Comparison of ENCODE assay signal across 20 cellular contexts in genomic region chr11:60932605-60933346, GRCh38. TPM values are rescaled to one million over a fixed set of nuclear protein-coding genes. Genes with fewer than 3 reads are reported as not detected.
DNase-seq lines count a peak whose midpoint lies in the region; ATAC-seq and TF ChIP-seq lines count a peak whose summit lies in the region.
"Had no signal": no experiment of that assay in that cellular context is flagged by ENCODE, and none has a peak within 500 bp of the region (broad histone marks: within the 10 kb centered on the region; RNA-seq: fewer than 3 reads in every experiment).

No MANE protein-coding gene starts in this region.

- no peak for ATAC-seq in GM18517 (IDR thresholded peaks at IDR 0.05; ENCODE audit: unreplicated experiment)
- ATAC-seq: pancreas had no signal

- H3K9me3 ChIP-seq in adipocyte (ENCODE audit: control insufficient read depth, low read length) (no peaks in the 10 kb centered on the region), breast epithelium (no peaks in the 10 kb centered on the region)
- H3K9me3 ChIP-seq: mucosa of descending colon, pancreas, SJSA1 had no signal

- intact Hi-C loops in activated naive CD4-positive, alpha-beta T cell treated with anti-CD3 and anti-CD28 coated beads for 36 hours (cut with micrococcal nuclease) = no loop called here
- intact Hi-C loops in MCF 10A (cut with micrococcal nuclease) = no loop called here
- intact Hi-C loops in breast epithelium (cut with DNase I; ENCODE audit: low total_unique reads) = no loop called here

- H3K27me3 Mint-ChIP-seq in activated naive CD4-positive, alpha-beta T cell treated with anti-CD3 and anti-CD28 coated beads, Interleukin-2, amount 10 ng/mL, durations not matched to agents 7 days and 5 days = peaks cover 55% of the 10 kb centered on the region
- H3K27me3 Mint-ChIP-seq in activated naive CD4-positive, alpha-beta T cell treated with anti-CD3 and anti-CD28 coated beads for 36 hours (ENCODE audit: low read depth) = no peaks in the 10 kb centered on the region
- H3K27me3 Mint-ChIP-seq in MCF 10A (ENCODE audit: insufficient read depth, unreplicated experiment) = no peaks in the 10 kb centered on the region

- peak overlapping the region; percentile 24 for H3K27ac Mint-ChIP-seq in activated naive CD4-positive, alpha-beta T cell treated with anti-CD3 and anti-CD28 coated beads, Interleukin-2, amount 10 ng/mL, durations not matched to agents 7 days and 5 days
- H3K27ac Mint-ChIP-seq in activated naive CD4-positive, alpha-beta T cell treated with anti-CD3 and anti-CD28 coated beads for 36 hours = no peak overlapping the region
- H3K27ac Mint-ChIP-seq in MCF 10A (ENCODE audit: low read depth, unreplicated experiment) = no peak overlapping the region
- H3K27ac Mint-ChIP-seq: activated CD4-positive, alpha-beta memory T cell treated with anti-CD3 and anti-CD28 coated beads for 36 hours; activated T-helper 2 cell treated with anti-CD3 and anti-CD28 coated beads, Interferon-gamma antibody, Interleukin-2, Interleukin-4, amounts not matched to agents 10 μg/mL and 5 μg/mL and 100 μg/mL, durations not matched to agents 14 hours and 24 hours and 36 hours had no signal

- H3K4me3 Mint-ChIP-seq in activated naive CD4-positive, alpha-beta T cell treated with anti-CD3 and anti-CD28 coated beads, Interleukin-2, amount 10 ng/mL, durations not matched to agents 7 days and 5 days = no peak overlapping the region
- no peak overlapping the region for H3K4me3 Mint-ChIP-seq in activated naive CD4-positive, alpha-beta T cell treated with anti-CD3 and anti-CD28 coated beads for 36 hours
- H3K4me3 Mint-ChIP-seq in MCF 10A (ENCODE audit: unreplicated experiment) = no peak overlapping the region
- H3K4me3 Mint-ChIP-seq: activated CD4-positive, alpha-beta memory T cell treated with anti-CD3 and anti-CD28 coated beads for 36 hours; CD4-positive, alpha-beta memory T cell had no signal

- H3K9ac ChIP-seq in adipocyte (ENCODE audit: low read length) = no peak overlapping the region

- H3K4me1 ChIP-seq in adipocyte (ENCODE audit: control insufficient read depth, insufficient read depth, low read length) = peaks cover 4% of the 10 kb centered on the region
- H3K4me1 ChIP-seq in breast epithelium = no peaks in the 10 kb centered on the region
- H3K4me1 ChIP-seq: pancreas, SJSA1 had no signal

- no peaks in the 10 kb centered on the region for H3K4me1 Mint-ChIP-seq in activated naive CD4-positive, alpha-beta T cell treated with anti-CD3 and anti-CD28 coated beads, Interleukin-2, amount 10 ng/mL, durations not matched to agents 7 days and 5 days
- H3K4me1 Mint-ChIP-seq in activated naive CD4-positive, alpha-beta T cell treated with anti-CD3 and anti-CD28 coated beads for 36 hours (ENCODE audit: low read depth) = no peaks in the 10 kb centered on the region
- no peaks in the 10 kb centered on the region for H3K4me1 Mint-ChIP-seq in MCF 10A (ENCODE audit: insufficient read depth, unreplicated experiment)
- H3K4me1 Mint-ChIP-seq: CD4-positive, alpha-beta memory T cell had no signal

- CTCF ChIA-PET in activated naive CD4-positive, alpha-beta T cell treated with anti-CD3 and anti-CD28 coated beads, Interleukin-2, amount 10 ng/mL, durations not matched to agents 7 days and 5 days (lab: Charles Lee) = interaction anchor here (0.9 kb wide), 1 partner anchor 28 kb away, joined by 3 read pairs; no protein-coding TSS in a partner anchor
- CTCF ChIA-PET in activated naive CD4-positive, alpha-beta T cell treated with anti-CD3 and anti-CD28 coated beads for 36 hours (lab: Charles Lee) = interaction anchor here (0.6 to 1.1 kb wide), 4 partner anchors 18 to 652 kb away, joined by 3 to 5 read pairs (median 3); no protein-coding TSS in a partner anchor
- CTCF ChIA-PET in MCF 10A (lab: Yijun Ruan, JAX) = interaction anchor here (0.6 kb wide), 1 partner anchor 844 kb away, joined by 3 read pairs; no protein-coding TSS in a partner anchor

- H3K27ac ChIP-seq in breast epithelium = no peak overlapping the region
- H3K27ac ChIP-seq: coronary artery, pancreas, SJSA1 had no signal

- H3K4me3 ChIP-seq in adipocyte (ENCODE audit: low read length) (no peak overlapping the region), breast epithelium (no peak overlapping the region)
- H3K4me3 ChIP-seq: coronary artery, mucosa of descending colon, pancreas, SJSA1 had no signal

- no peak for TF ChIP-seq CTCF in MCF 10A (IDR thresholded peaks at IDR 0.05; ENCODE audit: unreplicated experiment)
- no peak for TF ChIP-seq CTCF in breast epithelium (IDR thresholded peaks at IDR 0.05)

- no TSS peak for BruUV-seq in MCF 10A (replicated peaks; lab: Mats Ljungman, UMichigan)

- POLR2A ChIA-PET in MCF 10A (lab: Yijun Ruan, JAX) = no interaction called here

- H3K27me3 ChIP-seq in adipocyte (replicated peaks; ENCODE audit: control insufficient read depth, insufficient read depth, low read length) = peaks cover 13% of the 10 kb centered on the region
- no peaks in the 10 kb centered on the region for H3K27me3 ChIP-seq in breast epithelium
- H3K27me3 ChIP-seq: pancreas, SJSA1 had no signal

- H3K36me3 ChIP-seq in adipocyte (ENCODE audit: control insufficient read depth, insufficient read depth, low read length, severe bottlenecking) (no peaks in the 10 kb centered on the region), breast epithelium (no peaks in the 10 kb centered on the region)
- H3K36me3 ChIP-seq: pancreas had no signal

- H3K36me3 Mint-ChIP-seq in activated naive CD4-positive, alpha-beta T cell treated with anti-CD3 and anti-CD28 coated beads, Interleukin-2, amount 10 ng/mL, durations not matched to agents 7 days and 5 days = no peaks in the 10 kb centered on the region
- H3K36me3 Mint-ChIP-seq in activated naive CD4-positive, alpha-beta T cell treated with anti-CD3 and anti-CD28 coated beads for 36 hours (ENCODE audit: low read depth) = no peaks in the 10 kb centered on the region
- peaks cover 6% of the 10 kb centered on the region for H3K36me3 Mint-ChIP-seq in MCF 10A (ENCODE audit: insufficient read depth, unreplicated experiment)
- H3K36me3 Mint-ChIP-seq: activated CD4-positive, alpha-beta memory T cell treated with anti-CD3 and anti-CD28 coated beads for 36 hours; CD4-positive, alpha-beta memory T cell had no signal

- no peak for TF ChIP-seq POLR2A in breast epithelium (IDR thresholded peaks at IDR 0.05)

- H3K9me3 Mint-ChIP-seq in activated naive CD4-positive, alpha-beta T cell treated with anti-CD3 and anti-CD28 coated beads, Interleukin-2, amount 10 ng/mL, durations not matched to agents 7 days and 5 days = no peaks in the 10 kb centered on the region
- no peaks in the 10 kb centered on the region for H3K9me3 Mint-ChIP-seq in activated naive CD4-positive, alpha-beta T cell treated with anti-CD3 and anti-CD28 coated beads for 36 hours
- no peaks in the 10 kb centered on the region for H3K9me3 Mint-ChIP-seq in MCF 10A (ENCODE audit: unreplicated experiment)
- H3K9me3 Mint-ChIP-seq: activated CD4-positive, alpha-beta memory T cell treated with anti-CD3 and anti-CD28 coated beads for 36 hours; activated T-helper 2 cell treated with anti-CD3 and anti-CD28 coated beads, Interferon-gamma antibody, Interleukin-2, Interleukin-4, amounts not matched to agents 10 μg/mL and 5 μg/mL and 100 μg/mL, durations not matched to agents 14 hours and 24 hours and 36 hours; CD4-positive, alpha-beta memory T cell had no signal

- no peak for DNase-seq in activated naive CD4-positive, alpha-beta T cell treated with anti-CD3 and anti-CD28 coated beads, Interleukin-2, amount 10 ng/mL, durations not matched to agents 7 days and 5 days
- DNase-seq in activated naive CD4-positive, alpha-beta T cell treated with anti-CD3 and anti-CD28 coated beads for 36 hours = no peak
- DNase-seq in adipocyte (ENCODE audit: low read depth) = peak; percentile 27
- DNase-seq in MCF 10A (ENCODE audit: unreplicated experiment) = no peak
- no peak for DNase-seq in breast epithelium (ENCODE audit: low spot score in 2 of 2)
- DNase-seq: activated CD4-positive, alpha-beta memory T cell treated with anti-CD3 and anti-CD28 coated beads for 36 hours; anterior cingulate cortex; CD4-positive, alpha-beta memory T cell; DND-41; glutamatergic neuron; NCI-H1105 treated with DMSO at 0.1 percent for 48 hours; NCI-H2171 treated with DMSO at 0.1 percent for 48 hours; pancreas; stimulated activated naive CD4-positive, alpha-beta T cell had no signal

RNA-seq across cellular contexts. Expression of gene TMEM132A, which starts 8.5 kb away (rescaled TPM):
- 1 to 10 TPM; 1.2 to 2.3 TPM for total RNA-seq in activated naive CD4-positive, alpha-beta T cell treated with anti-CD3 and anti-CD28 coated beads for 36 hours
- 20.5 and 22.5 TPM in 2 replicates for total RNA-seq in MCF 10A (2022)
- total RNA-seq in breast epithelium = 10 to 100 TPM in 1 of 3 donors, 1 to 10 TPM in 2; 2.9 to 11.0 (median 8.5) TPM

RNA-seq across cellular contexts. Expression of gene TMEM109, which starts 18.8 kb away (rescaled TPM):
- total RNA-seq in activated naive CD4-positive, alpha-beta T cell treated with anti-CD3 and anti-CD28 coated beads for 36 hours = 100 to 1,000 TPM in 1 of 2 experiments, 10 to 100 TPM in 1; 94.0 to 103 TPM
- 39.5 and 45.8 TPM in 2 replicates for total RNA-seq in MCF 10A (2022)
- total RNA-seq in breast epithelium = 100 to 1,000 TPM in 1 of 3 donors, 10 to 100 TPM in 2; 77.6 to 112 (median 77.7) TPM

RNA-seq across cellular contexts. Expression of gene SLC15A3, which starts 19.2 kb away (rescaled TPM):
- total RNA-seq in activated naive CD4-positive, alpha-beta T cell treated with anti-CD3 and anti-CD28 coated beads for 36 hours = 1 to 10 TPM; 5.6 to 5.8 TPM
- total RNA-seq in MCF 10A (2022) = not detected in 2 replicates
- 10 to 100 TPM in 2 of 3 donors, 1 to 10 TPM in 1; 8.8 to 23.2 (median 20.8) TPM for total RNA-seq in breast epithelium

RNA-seq across cellular contexts. Expression of gene PRPF19, which starts 26.4 kb away (rescaled TPM):
- total RNA-seq in activated naive CD4-positive, alpha-beta T cell treated with anti-CD3 and anti-CD28 coated beads for 36 hours = 100 to 1,000 TPM; 108 to 119 TPM
- total RNA-seq in MCF 10A (2022) (99.0 and 115 TPM in 2 replicates), breast epithelium (10 to 100 TPM; 56.0 to 82.7 (median 81.3) TPM)

RNA-seq across cellular contexts. Expression of gene CD6, which starts 38.7 kb away (rescaled TPM):
- 100 to 1,000 TPM; 227 to 234 TPM for total RNA-seq in activated naive CD4-positive, alpha-beta T cell treated with anti-CD3 and anti-CD28 coated beads for 36 hours
- total RNA-seq in MCF 10A (2022) (not detected in 2 replicates), breast epithelium (1 to 10 TPM in 1 of 3 donors, under 1 TPM in 2; 0.80 to 1.9 (median 0.98) TPM)
- total RNA-seq: A172 had no signal
